Comparison of ENCODE assay signal across 25 cellular contexts in the genomic region with DNA sequence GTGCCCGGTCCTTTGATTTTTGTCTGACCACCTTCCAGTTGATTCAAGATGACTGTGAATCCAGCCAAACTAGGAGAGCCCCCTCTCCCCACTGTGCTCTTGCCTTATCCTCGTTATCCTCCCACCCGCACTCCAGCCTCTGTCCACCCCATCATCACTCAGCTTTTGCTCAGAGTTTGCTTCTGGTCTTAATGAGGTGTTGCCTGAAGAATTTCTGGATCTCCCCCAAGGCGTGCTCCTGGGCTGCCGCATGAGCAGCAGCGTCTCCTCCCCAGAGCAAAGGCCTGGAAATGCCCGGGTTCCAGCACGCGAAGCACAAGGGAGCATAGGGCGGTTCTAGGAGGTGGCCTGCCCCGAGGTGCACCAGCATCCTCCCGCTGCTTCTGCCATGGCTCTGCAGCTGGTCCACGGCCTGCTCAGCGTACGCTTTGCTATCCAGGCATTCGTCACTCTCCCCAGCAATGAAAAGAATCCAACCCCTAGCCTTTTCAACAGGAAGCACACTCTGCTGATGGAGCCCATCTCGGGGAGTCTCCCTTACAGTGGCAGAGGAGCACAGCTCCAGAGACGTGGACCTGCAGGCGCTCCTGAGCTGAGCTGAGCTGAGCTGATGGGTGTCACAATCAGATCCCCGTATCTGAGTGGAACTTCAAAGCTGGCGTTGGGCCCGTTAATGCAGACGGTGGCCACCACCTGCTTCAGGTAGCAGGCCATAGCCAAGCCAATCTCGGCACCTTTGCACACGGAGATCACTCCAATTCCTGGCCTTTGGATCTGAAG. TPM values are rescaled to one million over a fixed set of nuclear protein-coding genes. Genes with fewer than 3 reads are reported as not detected.
"Had no signal": no experiment of that assay in that cellular context is flagged by ENCODE, and none has a peak within 500 bp of the region (broad histone marks: within the 10 kb centered on the region; RNA-seq: fewer than 3 reads in every experiment).

No MANE protein-coding gene starts in this region.

- H3K36me3 Mint-ChIP-seq: activated CD8-positive, alpha-beta memory T cell treated with anti-CD3 and anti-CD28 coated beads, Interleukin-2, amount 10 ng/mL, durations not matched to agents 7 days and 5 days; activated naive CD4-positive, alpha-beta T cell treated with anti-CD3 and anti-CD28 coated beads, Interleukin-2, amount 50 U/mL, for 24 hours; WTC11 had no signal

- H3K27ac ChIP-seq: breast epithelium had no signal

- H3K4me1 ChIP-seq: breast epithelium had no signal

- H3K36me3 ChIP-seq: breast epithelium had no signal

- DNase-seq: activated CD4-positive, alpha-beta T cell treated with anti-CD3 and anti-CD28 coated beads for 48 hours; activated CD4-positive, alpha-beta T cell treated with anti-CD3 and anti-CD28 coated beads, Interleukin-2, amount 50 U/mL, for 48 hours; activated CD4-positive, CD25-positive, alpha-beta regulatory T cell treated with anti-CD3 and anti-CD28 coated beads, Interleukin-2, amount 50 U/mL, for 72 hours; activated CD8-positive, alpha-beta memory T cell treated with anti-CD3 and anti-CD28 coated beads, Interleukin-2, amount 10 ng/mL, durations not matched to agents 7 days and 5 days; activated effector memory CD4-positive, alpha-beta T cell treated with Interleukin-2 at 50 U/mL for 16 hours; activated naive CD4-positive, alpha-beta T cell; activated T-cell treated with anti-CD3 and anti-CD28 coated beads, Interleukin-2, amount 50 U/mL, for 24 hours; aorta; caudate nucleus; Kasumi-1; KBM-7; NCI-H1105 treated with DMSO at 0.1 percent for 48 hours; NCI-H1436 treated with DMSO at 0.1 percent for 48 hours; NCI-H187; NCI-H2171 treated with DMSO at 0.1 percent for 48 hours; NCI-H510A treated with DMSO at 0.1 percent for 48 hours; NCI-H69; SIG-M5; T-helper 17 cell; T-helper 9 cell had no signal

- H3K4me3 ChIP-seq: breast epithelium had no signal

- ATAC-seq: activated CD8-positive, alpha-beta memory T cell treated with anti-CD3 and anti-CD28 coated beads, Interleukin-2, amount 10 ng/mL, durations not matched to agents 7 days and 5 days; T-helper 17 cell; WTC11 had no signal

- H3K9me3 ChIP-seq: breast epithelium had no signal

- H3K27ac Mint-ChIP-seq: activated CD8-positive, alpha-beta memory T cell treated with anti-CD3 and anti-CD28 coated beads, Interleukin-2, amount 10 ng/mL, durations not matched to agents 7 days and 5 days; activated naive CD4-positive, alpha-beta T cell treated with anti-CD3 and anti-CD28 coated beads, Interleukin-2, amount 50 U/mL, for 24 hours; activated T-cell treated with anti-CD3 and anti-CD28 coated beads, Interleukin-2, amount 50 U/mL, for 24 hours; activated T-helper 1 cell treated with anti-CD3 and anti-CD28 coated beads, Interleukin-12 subunit alpha, Interleukin-12 subunit beta, Interleukin-2, Interleukin-4 antibody, amounts not matched to agents 30 ng/mL and 10 ng/mL and 1 ng/mL, durations not matched to agents 14 hours and 24 hours and 36 hours; T-helper 17 cell; WTC11 had no signal

- H3K4me1 Mint-ChIP-seq: activated CD8-positive, alpha-beta memory T cell treated with anti-CD3 and anti-CD28 coated beads, Interleukin-2, amount 10 ng/mL, durations not matched to agents 7 days and 5 days; activated naive CD4-positive, alpha-beta T cell treated with anti-CD3 and anti-CD28 coated beads, Interleukin-2, amount 50 U/mL, for 24 hours; T-helper 17 cell had no signal

- H3K27me3 ChIP-seq: breast epithelium had no signal

- H3K4me3 Mint-ChIP-seq: activated CD8-positive, alpha-beta memory T cell treated with anti-CD3 and anti-CD28 coated beads, Interleukin-2, amount 10 ng/mL, durations not matched to agents 7 days and 5 days; activated naive CD4-positive, alpha-beta T cell treated with anti-CD3 and anti-CD28 coated beads, Interleukin-2, amount 50 U/mL, for 24 hours; activated T-cell treated with anti-CD3 and anti-CD28 coated beads, Interleukin-2, amount 50 U/mL, for 24 hours; activated T-helper 1 cell treated with anti-CD3 and anti-CD28 coated beads, Interleukin-12 subunit alpha, Interleukin-12 subunit beta, Interleukin-2, Interleukin-4 antibody, amounts not matched to agents 30 ng/mL and 10 ng/mL and 1 ng/mL, durations not matched to agents 14 hours and 24 hours and 36 hours; T-helper 17 cell; WTC11 had no signal

- H3K9me3 Mint-ChIP-seq: activated naive CD4-positive, alpha-beta T cell treated with anti-CD3 and anti-CD28 coated beads, Interleukin-2, amount 50 U/mL, for 24 hours; activated T-cell treated with anti-CD3 and anti-CD28 coated beads, Interleukin-2, amount 50 U/mL, for 24 hours; activated T-helper 1 cell treated with anti-CD3 and anti-CD28 coated beads, Interleukin-12 subunit alpha, Interleukin-12 subunit beta, Interleukin-2, Interleukin-4 antibody, amounts not matched to agents 30 ng/mL and 10 ng/mL and 1 ng/mL, durations not matched to agents 14 hours and 24 hours and 36 hours had no signal

RNA-seq across cellular contexts. Expression of a gene that starts 50.7 kb away (rescaled TPM):
- total RNA-seq: activated CD8-positive, alpha-beta memory T cell treated with anti-CD3 and anti-CD28 coated beads, Interleukin-2, amount 10 ng/mL, durations not matched to agents 7 days and 5 days; aorta; RPMI7951; T-helper 17 cell had no signal
- polyA plus RNA-seq: aorta had no signal
